ENCODE assay signal across 7 cellular contexts in the genomic region with DNA sequence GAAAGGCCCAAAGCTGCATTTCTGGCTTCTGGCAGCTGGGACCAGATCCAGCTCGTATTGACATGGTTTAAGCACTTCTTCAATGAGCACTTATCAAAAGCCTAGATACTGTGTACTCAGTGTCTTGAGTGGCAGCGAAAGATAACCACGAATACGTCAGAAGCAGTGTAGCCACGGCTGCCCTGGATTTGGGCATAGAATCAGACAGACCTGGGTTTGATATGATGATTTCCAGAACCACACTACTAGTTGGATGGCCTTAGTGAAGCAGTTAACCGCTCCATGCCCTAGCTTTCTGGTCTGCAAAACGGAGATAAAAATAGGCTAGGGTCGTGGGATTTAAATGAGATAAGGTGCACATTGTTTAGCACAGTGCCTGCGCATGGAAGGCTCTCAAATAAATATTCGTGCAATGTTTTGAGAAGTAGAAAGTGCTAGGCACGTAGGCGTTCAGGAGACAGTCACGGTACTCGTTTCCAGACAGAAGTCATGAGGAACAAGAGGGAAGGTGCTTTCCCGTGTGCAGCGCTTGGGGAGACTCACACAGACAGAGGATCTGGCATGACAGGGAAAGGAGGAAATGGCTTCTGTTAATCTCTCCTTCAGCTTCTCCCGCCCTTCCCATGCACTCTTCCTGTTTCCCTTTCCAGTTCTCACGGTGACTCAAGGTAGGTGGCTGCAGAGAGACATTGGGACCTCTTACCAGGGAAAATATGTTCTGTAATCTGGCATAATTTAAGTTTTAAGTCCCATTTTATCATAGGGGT.
DNase-seq lines count a peak whose midpoint lies in the region; ATAC-seq and TF ChIP-seq lines count a peak whose summit lies in the region.

No MANE protein-coding gene starts in this region.

- ATAC-seq in GM19328 (IDR thresholded peaks at IDR 0.05; ENCODE audit: unreplicated experiment) = peak; percentile 14
- ATAC-seq in HG03280 (IDR thresholded peaks at IDR 0.05; ENCODE audit: unreplicated experiment) = peak; percentile 14

- H3K4me3 ChIP-seq in fibroblast of villous mesenchyme (ENCODE audit: low read depth, low read length) = peak overlapping the region; percentile 19

- peak; percentile 41 for DNase-seq in activated CD4-positive, alpha-beta T cell treated with anti-CD3 and anti-CD28 coated beads, Interleukin-2, amount 50 U/mL, for 1 hour
- DNase-seq in fibroblast of villous mesenchyme (ENCODE audit: low read depth) (peak; percentile 94), pons (ENCODE audit: low spot score) (peak; percentile 70), SHP77 treated with DMSO at 0.1 percent for 48 hours (lab: John Stamatoyannopoulos, UW) (no peak), NK-92 (lab: John Stamatoyannopoulos, UW; ENCODE audit: unreplicated experiment) (no peak)

- TF ChIP-seq CTCF in fibroblast of villous mesenchyme (IDR thresholded peaks at IDR 0.05; ENCODE audit: insufficient read depth, low read depth, low read length) = no peak

Comparison
In these comparisons a context has a peak if more than half of its experiments do, and no peak if none do; other contexts are left out.
1. DNase-seq: peak in activated CD4-positive, alpha-beta T cell treated with anti-CD3 and anti-CD28 coated beads, Interleukin-2, amount 50 U/mL, for 1 hour (single experiment), fibroblast of villous mesenchyme (single experiment) and pons (single experiment); none in SHP77 treated with DMSO at 0.1 percent for 48 hours (single experiment) and NK-92 (single experiment).